2 cellular contexts compared by ENCODE assay signal in genomic region chr22:32360096-32360495, GRCh38. TPM values are rescaled to one million over a fixed set of nuclear protein-coding genes. Genes with fewer than 3 reads are reported as not detected.
"Had no signal": no experiment of that assay in that cellular context is flagged by ENCODE, and none has a peak within 500 bp of the region (broad histone marks: within the 10 kb centered on the region; RNA-seq: fewer than 3 reads in every experiment).

No MANE protein-coding gene starts in this region.

RNA-seq across cellular contexts. Expression of gene RFPL3, which starts 2.4 kb away (rescaled TPM):
- total RNA-seq: G401, GM12878 had no signal
- polyA plus RNA-seq: GM12878 had no signal
